13 cellular contexts compared by ENCODE assay signal in genomic region chr2:12514631-12515437, GRCh38.
A peak's percentile ranks its signal among the peaks of the same experiment; 100 is the strongest.
DNase-seq lines count a peak whose midpoint lies in the region; TF ChIP-seq lines count a peak whose summit lies in the region.
"Had no signal": no experiment of that assay in that cellular context is flagged by ENCODE, and none has a peak within 500 bp of the region (broad histone marks: within the 10 kb centered on the region; RNA-seq: fewer than 3 reads in every experiment).

No MANE protein-coding gene starts in this region.

- peaks cover 0 to 29% (median 20%) of the 10 kb centered on the region in 6 donors for H3K4me1 ChIP-seq in spleen
- H3K4me1 ChIP-seq: prostate gland had no signal

- no peak overlapping the region for H3K4me3 ChIP-seq in spleen
- H3K4me3 ChIP-seq: heart left ventricle, prostate gland, thoracic aorta had no signal

- DNase-seq in activated gamma-delta T cell treated with Interleukin-2 at 50 U/mL for 16 hours (peak; percentile 31), activated gamma-delta T cell (lab: John Stamatoyannopoulos, UW) (no peak), spleen (no peak), SIG-M5 treated with dmso at 0.1 percent for 504 hours (lab: John Stamatoyannopoulos, UW; ENCODE audit: unreplicated experiment) (no peak), NCI-H2081 (lab: John Stamatoyannopoulos, UW) (no peak), hippocampal formation (lab: John Stamatoyannopoulos, UW) (no peak)
- peak; percentile 57 for DNase-seq in central memory CD4-positive, alpha-beta T cell
- DNase-seq: aorta, heart left ventricle, NCI-H2171 had no signal

- H3K36me3 Mint-ChIP-seq in T-helper 1 cell treated with Interleukin-12 subunit alpha and Interleukin-12 subunit beta and Interleukin-4 antibody, amounts not matched to agents 30 μg/mL and 1 μg/mL, for 36 hours (ENCODE audit: low read depth) = peaks cover 8% of the 10 kb centered on the region

- peak overlapping the region; percentile 43 for H3K4me3 Mint-ChIP-seq in T-helper 1 cell treated with Interleukin-12 subunit alpha and Interleukin-12 subunit beta and Interleukin-4 antibody, amounts not matched to agents 30 μg/mL and 1 μg/mL, for 36 hours

- TF ChIP-seq CTCF in spleen (IDR thresholded peaks at IDR 0.05 in 8 of 11, conservative IDR thresholded peaks at IDR 0.05 in 3 of 11) = no peak

- intact Hi-C loops in spleen (cut with DNase I; ENCODE audit: low total_unique reads) = no loop called here

- H3K9me3 ChIP-seq in spleen = no peaks in the 10 kb centered on the region
- H3K9me3 ChIP-seq: heart left ventricle, prostate gland, thoracic aorta had no signal

- H3K27me3 Mint-ChIP-seq in T-helper 1 cell treated with Interleukin-12 subunit alpha and Interleukin-12 subunit beta and Interleukin-4 antibody, amounts not matched to agents 30 μg/mL and 1 μg/mL, for 36 hours (ENCODE audit: low read depth) = peaks cover 14% of the 10 kb centered on the region

- 64 to 72% (median 69%) methylated on average over 9 of the region's 9 CpGs for WGBS in spleen, 5 donors

- H3K27ac Mint-ChIP-seq in T-helper 1 cell treated with Interleukin-12 subunit alpha and Interleukin-12 subunit beta and Interleukin-4 antibody, amounts not matched to agents 30 μg/mL and 1 μg/mL, for 36 hours = peak overlapping the region; percentile 43

- no peaks in the 10 kb centered on the region for H3K36me3 ChIP-seq in spleen
- H3K36me3 ChIP-seq: heart left ventricle, prostate gland, thoracic aorta had no signal

- peaks cover 12% of the 10 kb centered on the region for H3K9me3 Mint-ChIP-seq in T-helper 1 cell treated with Interleukin-12 subunit alpha and Interleukin-12 subunit beta and Interleukin-4 antibody, amounts not matched to agents 30 μg/mL and 1 μg/mL, for 36 hours

- H3K4me1 Mint-ChIP-seq in T-helper 1 cell treated with Interleukin-12 subunit alpha and Interleukin-12 subunit beta and Interleukin-4 antibody, amounts not matched to agents 30 μg/mL and 1 μg/mL, for 36 hours (ENCODE audit: low read depth) = peaks cover 30% of the 10 kb centered on the region

- no peaks in the 10 kb centered on the region for H3K27me3 ChIP-seq in spleen (replicated peaks in 1 of 7)
- H3K27me3 ChIP-seq: heart left ventricle had no signal

- TF ChIP-seq POLR2A in spleen (IDR thresholded peaks at IDR 0.05) = no peak

- H3K27ac ChIP-seq in spleen = peak overlapping the region in 5 of 8 donors; percentile 37 to 69 (median 49)
- H3K27ac ChIP-seq: heart left ventricle, prostate gland, thoracic aorta had no signal

Comparison
In these comparisons a context has a peak if more than half of its experiments do, and no peak if none do; other contexts are left out.
1. DNase-seq: peak in activated gamma-delta T cell treated with Interleukin-2 at 50 U/mL for 16 hours (single experiment) and central memory CD4-positive, alpha-beta T cell (single experiment); none in activated gamma-delta T cell (single experiment), spleen (single experiment), SIG-M5 treated with dmso at 0.1 percent for 504 hours (single experiment), NCI-H2081 (0 of 2) and hippocampal formation (0 of 2).